8 cellular contexts compared by ENCODE assay signal in the genomic region with DNA sequence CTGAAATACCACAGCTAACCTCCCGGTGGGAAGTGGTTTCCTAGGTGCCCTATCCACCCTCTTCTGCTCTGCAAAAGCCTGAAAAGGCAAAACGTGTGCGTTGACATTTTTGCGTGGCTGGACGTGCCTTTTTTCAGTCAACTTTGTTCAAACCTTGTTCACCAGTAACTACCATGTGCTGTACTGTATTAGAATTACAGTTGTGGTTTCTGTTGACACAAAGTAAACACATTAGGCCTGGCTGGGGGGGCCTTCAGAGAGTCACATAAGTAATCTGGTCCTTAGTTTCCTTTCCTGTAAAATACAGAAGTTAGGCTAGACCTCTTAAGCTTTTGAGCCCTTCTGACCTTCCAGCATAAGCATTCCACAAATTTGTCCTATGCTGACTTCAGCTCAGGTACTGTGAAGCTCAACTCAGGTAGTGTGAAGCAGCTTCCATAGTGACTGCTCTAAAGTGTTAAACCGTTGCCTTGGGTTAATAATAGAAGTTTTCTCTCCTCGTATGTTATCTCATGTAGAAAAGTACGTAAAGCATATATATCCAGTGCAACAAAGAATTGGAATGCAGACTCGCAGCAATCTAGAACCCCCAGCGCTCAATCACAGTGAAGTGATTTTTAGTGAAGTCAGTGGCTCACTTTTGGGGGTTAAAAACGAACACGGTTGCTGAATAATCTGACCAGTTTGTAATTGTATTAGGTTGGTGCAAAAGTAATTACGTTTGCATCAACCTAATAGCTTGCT. TPM values are rescaled to one million over a fixed set of nuclear protein-coding genes. Genes with fewer than 3 reads are reported as not detected.
A peak's percentile ranks its signal among the peaks of the same experiment; 100 is the strongest.
DNase-seq lines count a peak whose midpoint lies in the region; ATAC-seq and TF ChIP-seq lines count a peak whose summit lies in the region.

No MANE protein-coding gene starts in this region.

- peak overlapping the region; percentile 87 for H3K4me3 Mint-ChIP-seq in dendritic cell treated with granulocyte-macrophage colony-stimulating factor and Interleukin-4, amounts not matched to agents 40 ng/mL and 50 ng/mL, for 4 days
- H3K4me3 Mint-ChIP-seq in natural killer cell: peak overlapping the region; percentile 98

- H3K4me1 Mint-ChIP-seq in dendritic cell treated with granulocyte-macrophage colony-stimulating factor and Interleukin-4, amounts not matched to agents 40 ng/mL and 50 ng/mL, for 4 days (ENCODE audit: low read depth): peaks cover 59% of the 10 kb centered on the region
- H3K4me1 Mint-ChIP-seq in natural killer cell: peaks cover 77 to 82% of the 10 kb centered on the region in 2 donors

- peak overlapping the region; percentile 100 for H3K27ac Mint-ChIP-seq in dendritic cell treated with granulocyte-macrophage colony-stimulating factor and Interleukin-4, amounts not matched to agents 40 ng/mL and 50 ng/mL, for 4 days
- H3K27ac Mint-ChIP-seq in natural killer cell: peak overlapping the region; percentile 96 to 99

- no peaks in the 10 kb centered on the region for H3K27me3 Mint-ChIP-seq in dendritic cell treated with granulocyte-macrophage colony-stimulating factor and Interleukin-4, amounts not matched to agents 40 ng/mL and 50 ng/mL, for 4 days
- H3K27me3 Mint-ChIP-seq in natural killer cell (ENCODE audit: low read depth in 2 of 2): no peaks in the 10 kb centered on the region

- H3K9me3 Mint-ChIP-seq in dendritic cell treated with granulocyte-macrophage colony-stimulating factor and Interleukin-4, amounts not matched to agents 40 ng/mL and 50 ng/mL, for 4 days: no peaks in the 10 kb centered on the region
- no peaks in the 10 kb centered on the region for H3K9me3 Mint-ChIP-seq in natural killer cell

- intact Hi-C loops in dendritic cell treated with granulocyte-macrophage colony-stimulating factor and Interleukin-4, amounts not matched to agents 40 ng/mL and 50 ng/mL, for 4 days (cut with micrococcal nuclease): loop anchor here (2.0 kb wide), 3 partner anchors 33 to 117 kb away; no protein-coding TSS in a partner anchor
- intact Hi-C loops in natural killer cell (cut with micrococcal nuclease): loop anchor here (10.0 kb wide), 1 partner anchor 1355 kb away; the partner anchor contains the start of gene PITPNB

- no peak for TF ChIP-seq CTCF in natural killer cell (IDR thresholded peaks at IDR 0.05)

- DNase-seq in EH (ENCODE audit: low read depth) (peak; percentile 36), NCI-H69 (lab: John Stamatoyannopoulos, UW) (peak; percentile 52), natural killer cell (no peak), cerebellum (ENCODE audit: low spot score) (no peak), GM19238 (ENCODE audit: insufficient read length, low spot score) (no peak), NCI-H1694 (lab: John Stamatoyannopoulos, UW) (no peak)
- DNase-seq in activated CD4-positive, alpha-beta T cell treated with anti-CD3 and anti-CD28 coated beads for 4 hours: no peak

- H3K36me3 Mint-ChIP-seq in dendritic cell treated with granulocyte-macrophage colony-stimulating factor and Interleukin-4, amounts not matched to agents 40 ng/mL and 50 ng/mL, for 4 days (ENCODE audit: low read depth): peaks cover 96% of the 10 kb centered on the region
- H3K36me3 Mint-ChIP-seq in natural killer cell: peaks cover 8% of the 10 kb centered on the region

- no peak for ATAC-seq in natural killer cell

RNA-seq across cellular contexts. Expression of gene EWSR1, which starts 1.8 kb away (rescaled TPM):
- total RNA-seq in natural killer cell: 100 to 1,000 TPM; 366 to 387 (median 382) TPM
- total RNA-seq in cerebellum: 206 TPM

RNA-seq across cellular contexts. Expression of gene RHBDD3, which starts 2.1 kb away (rescaled TPM):
- total RNA-seq in natural killer cell (10 to 100 TPM; 16.6 to 20.9 (median 17.9) TPM), cerebellum (21.1 TPM)

RNA-seq across cellular contexts. Expression of gene GAS2L1, which starts 36.5 kb away (rescaled TPM):
- 1 to 10 TPM in 2 of 3 donors, under 1 TPM in 1; 0.57 to 4.1 (median 2.8) TPM for total RNA-seq in natural killer cell
- 3.3 TPM for total RNA-seq in cerebellum

RNA-seq across cellular contexts. Expression of gene RASL10A, which starts 45.6 kb away (rescaled TPM):
- total RNA-seq in natural killer cell (under 1 TPM in 2 of 3 donors, not detected in 1; 0.20 to 0.28 TPM), cerebellum (not detected)

Comparison
In these comparisons a context has a peak if more than half of its experiments do, and no peak if none do; other contexts are left out.
1. DNase-seq: peak in EH (single experiment) and NCI-H69 (single experiment); none in natural killer cell (single experiment), cerebellum (single experiment), GM19238 (single experiment), NCI-H1694 (single experiment) and activated CD4-positive, alpha-beta T cell treated with anti-CD3 and anti-CD28 coated beads for 4 hours (0 of 2).